8 cellular contexts compared by ENCODE assay signal in the genomic region with DNA sequence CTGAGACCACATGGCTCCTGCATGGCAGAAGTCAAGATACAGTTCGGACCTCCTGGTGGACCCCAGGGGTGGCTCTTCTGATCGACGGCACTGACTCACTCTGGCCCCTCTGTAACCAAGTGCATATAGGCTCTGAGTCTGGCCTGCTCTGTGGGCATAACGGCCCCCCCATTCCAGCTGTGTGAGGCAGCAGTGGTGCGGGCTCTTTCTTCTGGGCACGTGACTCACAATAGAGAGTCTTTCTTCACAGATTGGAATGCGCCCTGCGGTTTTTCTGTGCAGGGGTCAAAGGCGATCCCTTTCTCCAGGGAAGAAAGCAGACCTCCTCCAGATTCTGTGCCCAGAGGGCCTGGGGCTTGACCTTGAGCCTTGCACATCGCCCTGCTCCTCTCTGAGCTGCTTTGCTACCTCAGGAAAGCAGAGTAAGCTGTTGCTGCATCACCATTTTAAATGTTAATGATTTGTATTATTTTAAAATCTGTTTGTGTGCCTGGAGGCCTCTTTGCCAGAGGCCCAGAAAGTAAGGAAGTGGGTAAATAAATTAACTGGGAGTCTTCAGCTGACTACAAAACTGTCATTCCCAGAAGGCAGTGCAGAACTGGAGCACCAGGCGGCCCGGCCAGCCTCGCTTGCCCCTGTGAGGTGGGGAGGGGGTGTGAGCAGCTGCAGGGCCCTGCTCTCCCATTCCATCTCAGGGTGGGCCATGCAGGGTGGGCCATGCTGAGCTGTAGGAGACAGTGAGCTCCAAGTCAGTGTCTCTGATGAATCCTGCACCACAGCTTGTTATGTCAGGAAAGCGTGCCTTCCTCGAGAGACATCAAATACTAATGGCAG.
A peak's percentile ranks its signal among the peaks of the same experiment; 100 is the strongest.
DNase-seq lines count a peak whose midpoint lies in the region; ATAC-seq and TF ChIP-seq lines count a peak whose summit lies in the region.

No MANE protein-coding gene starts in this region.

- peaks cover 1% of the 10 kb centered on the region for H3K36me3 Mint-ChIP-seq in chondrocyte (ENCODE audit: low read depth)
- no peaks in the 10 kb centered on the region for H3K36me3 Mint-ChIP-seq in activated naive CD8-positive, alpha-beta T cell treated with anti-CD3 and anti-CD28 coated beads, Interleukin-2, amount 50 U/mL, for 24 hours (ENCODE audit: low read depth)

- no peak overlapping the region for H3K4me3 ChIP-seq in mesodermal cell (ENCODE audit: extremely low read depth, insufficient read depth, low read length, poor library complexity, severe bottlenecking)

- no peaks in the 10 kb centered on the region for H3K36me3 ChIP-seq in mesodermal cell (ENCODE audit: control insufficient read depth, insufficient read depth, low read length)

- DNase-seq in ELR (ENCODE audit: low read depth) (peak; percentile 93), HK-2 (ENCODE audit: unreplicated experiment) (peak; percentile 24), chondrocyte (ENCODE audit: low spot score) (no peak), NCI-H2081 treated with DMSO at 0.1 percent for 48 hours (lab: John Stamatoyannopoulos, UW) (no peak), HEK293T (ENCODE audit: extremely low spot score) (no peak)
- DNase-seq in activated naive CD8-positive, alpha-beta T cell treated with anti-CD3 and anti-CD28 coated beads, Interleukin-2, amount 50 U/mL, for 24 hours = no peak

- no peak for TF ChIP-seq CTCF in chondrocyte (IDR thresholded peaks at IDR 0.05)

- ATAC-seq in HG02981 (IDR thresholded peaks at IDR 0.05; ENCODE audit: unreplicated experiment) = no peak
- ATAC-seq in activated naive CD8-positive, alpha-beta T cell treated with anti-CD3 and anti-CD28 coated beads, Interleukin-2, amount 50 U/mL, for 24 hours = no peak

- peaks cover 21% of the 10 kb centered on the region for H3K4me1 ChIP-seq in mesodermal cell (ENCODE audit: control insufficient read depth, insufficient read depth, low read length, poor library complexity, severe bottlenecking)

- POLR2A ChIA-PET in HEK293T (lab: Yijun Ruan, JAX) = no interaction called here

- CTCF ChIA-PET in HEK293T (lab: Yijun Ruan, JAX) = interaction anchor here (1.3 kb wide), 1 partner anchor 26 kb away, joined by 4 read pairs; no protein-coding TSS in a partner anchor

- H3K4me1 Mint-ChIP-seq in chondrocyte (ENCODE audit: low read depth) = peaks cover 17% of the 10 kb centered on the region
- no peaks in the 10 kb centered on the region for H3K4me1 Mint-ChIP-seq in activated naive CD8-positive, alpha-beta T cell treated with anti-CD3 and anti-CD28 coated beads, Interleukin-2, amount 50 U/mL, for 24 hours

- peaks cover 5% of the 10 kb centered on the region for H3K9me3 ChIP-seq in mesodermal cell (ENCODE audit: control insufficient read depth, low read length)

- H3K27me3 Mint-ChIP-seq in chondrocyte (ENCODE audit: low read depth) = peaks cover 9% of the 10 kb centered on the region
- H3K27me3 Mint-ChIP-seq in activated naive CD8-positive, alpha-beta T cell treated with anti-CD3 and anti-CD28 coated beads, Interleukin-2, amount 50 U/mL, for 24 hours = peaks cover 14% of the 10 kb centered on the region

- no peak overlapping the region for H3K4me3 Mint-ChIP-seq in chondrocyte (ENCODE audit: unreplicated experiment)
- no peak overlapping the region for H3K4me3 Mint-ChIP-seq in activated naive CD8-positive, alpha-beta T cell treated with anti-CD3 and anti-CD28 coated beads, Interleukin-2, amount 50 U/mL, for 24 hours

- peak overlapping the region; percentile 67 for H3K27ac ChIP-seq in mesodermal cell (ENCODE audit: low read depth, low read length, severe bottlenecking)

- WGBS in mesodermal cell (ENCODE audit: insufficient coverage in 2 of 2), 2 experiments = 37% methylated on average over 11 to 14 of the region's 15 CpGs

- peaks cover 14% of the 10 kb centered on the region for H3K9me3 Mint-ChIP-seq in chondrocyte (ENCODE audit: low read depth)
- H3K9me3 Mint-ChIP-seq in activated naive CD8-positive, alpha-beta T cell treated with anti-CD3 and anti-CD28 coated beads, Interleukin-2, amount 50 U/mL, for 24 hours = peaks cover 3% of the 10 kb centered on the region

- H3K27ac Mint-ChIP-seq in chondrocyte (ENCODE audit: unreplicated experiment) = peak overlapping the region; percentile 49
- H3K27ac Mint-ChIP-seq in activated naive CD8-positive, alpha-beta T cell treated with anti-CD3 and anti-CD28 coated beads, Interleukin-2, amount 50 U/mL, for 24 hours = no peak overlapping the region

TF ChIP-seq in HEK293T, 16 proteins besides CTCF, POLR2A, EP300 and RAD21:
- TF ChIP-seq FOXK2 (IDR thresholded peaks at IDR 0.05) (no peak), SUZ12 (IDR thresholded peaks at IDR 0.05) (no peak), TARDBP (IDR thresholded peaks at IDR 0.05) (no peak), HDGF (IDR thresholded peaks at IDR 0.05; ENCODE audit: borderline replicate concordance) (no peak), ARNT (IDR thresholded peaks at IDR 0.05) (no peak), L3MBTL2 (conservative IDR thresholded peaks at IDR 0.05) (no peak), ELF4 (IDR thresholded peaks at IDR 0.05) (no peak), CTBP1 (IDR thresholded peaks at IDR 0.05; ENCODE audit: borderline replicate concordance) (no peak), FOXA1 (IDR thresholded peaks at IDR 0.05) (no peak), NFRKB (IDR thresholded peaks at IDR 0.05) (no peak), SP1 (IDR thresholded peaks at IDR 0.05) (no peak), FOXM1 (IDR thresholded peaks at IDR 0.05; ENCODE audit: borderline replicate concordance) (no peak), LEF1 (IDR thresholded peaks at IDR 0.05; ENCODE audit: borderline replicate concordance) (no peak), ZNF384 (IDR thresholded peaks at IDR 0.05) (no peak), BHLHE40 (IDR thresholded peaks at IDR 0.05; ENCODE audit: borderline replicate concordance) (no peak)
- TF ChIP-seq, protein P1, sequence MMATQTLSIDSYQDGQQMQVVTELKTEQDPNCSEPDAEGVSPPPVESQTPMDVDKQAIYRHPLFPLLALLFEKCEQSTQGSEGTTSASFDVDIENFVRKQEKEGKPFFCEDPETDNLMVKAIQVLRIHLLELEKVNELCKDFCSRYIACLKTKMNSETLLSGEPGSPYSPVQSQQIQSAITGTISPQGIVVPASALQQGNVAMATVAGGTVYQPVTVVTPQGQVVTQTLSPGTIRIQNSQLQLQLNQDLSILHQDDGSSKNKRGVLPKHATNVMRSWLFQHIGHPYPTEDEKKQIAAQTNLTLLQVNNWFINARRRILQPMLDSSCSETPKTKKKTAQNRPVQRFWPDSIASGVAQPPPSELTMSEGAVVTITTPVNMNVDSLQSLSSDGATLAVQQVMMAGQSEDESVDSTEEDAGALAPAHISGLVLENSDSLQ (IDR thresholded peaks at IDR 0.05) = no peak

Comparison
In these comparisons a context has a peak if more than half of its experiments do, and no peak if none do; other contexts are left out.
1. DNase-seq: peak in ELR (single experiment) and HK-2 (single experiment); none in chondrocyte (single experiment), activated naive CD8-positive, alpha-beta T cell treated with anti-CD3 and anti-CD28 coated beads, Interleukin-2, amount 50 U/mL, for 24 hours (single experiment), NCI-H2081 treated with DMSO at 0.1 percent for 48 hours (single experiment) and HEK293T (single experiment).